1 cellular context compared by ENCODE assay signal in genomic region chr20:63741354-63741675, GRCh38.
A peak's percentile ranks its signal among the peaks of the same experiment; 100 is the strongest.
TF ChIP-seq lines count a peak whose summit lies in the region.

No MANE protein-coding gene starts in this region.

TF ChIP-seq in HepG2, 621 proteins besides CTCF, POLR2A, EP300 and RAD21 (continued from another document and continues in another):
- TF ChIP-seq REST (IDR thresholded peaks at IDR 0.05; ENCODE audit: borderline replicate concordance in 1 of 2, low read depth in 1 of 2, low read length in 2 of 2): no peak
- peak; percentile 8; the same call in 1 of the 2 replicates for TF ChIP-seq ZNF224 (CRISPR knock-in tag; IDR thresholded peaks at IDR 0.05)
- TF ChIP-seq ZNF512 (CRISPR knock-in tag; IDR thresholded peaks at IDR 0.05): no peak
- no peak for TF ChIP-seq ZNF329 (CRISPR knock-in tag; IDR thresholded peaks at IDR 0.05; ENCODE audit: low read depth)
- no peak for TF ChIP-seq JARID2 (CRISPR knock-in tag; IDR thresholded peaks at IDR 0.05; ENCODE audit: insufficient replicate concordance)
- no peak for TF ChIP-seq ZSCAN29 (CRISPR knock-in tag; conservative IDR thresholded peaks at IDR 0.05)
- TF ChIP-seq ZNF816 (CRISPR knock-in tag; IDR thresholded peaks at IDR 0.05; ENCODE audit: borderline replicate concordance): peak; percentile 9; the same call in 1 of the 2 replicates
- no peak for TF ChIP-seq HCFC1 (IDR thresholded peaks at IDR 0.05; ENCODE audit: low read depth, low read length)
- no peak; the same call in 1 of the 2 replicates for TF ChIP-seq ZNF253 (CRISPR knock-in tag; IDR thresholded peaks at IDR 0.05; ENCODE audit: borderline replicate concordance)
- no peak for TF ChIP-seq JDP2 (CRISPR knock-in tag; IDR thresholded peaks at IDR 0.05; ENCODE audit: borderline replicate concordance)
- no peak for TF ChIP-seq DBP (CRISPR knock-in tag; IDR thresholded peaks at IDR 0.05; ENCODE audit: not compliant biosample characterization)
- TF ChIP-seq ZGPAT (CRISPR knock-in tag; IDR thresholded peaks at IDR 0.05): no peak
- no peak for TF ChIP-seq ZNF441 (CRISPR knock-in tag; IDR thresholded peaks at IDR 0.05; ENCODE audit: borderline replicate concordance)
- no peak for TF ChIP-seq SMAD1 (CRISPR knock-in tag; IDR thresholded peaks at IDR 0.05; ENCODE audit: borderline replicate concordance, low read depth)
- TF ChIP-seq ZFAT (CRISPR knock-in tag; conservative IDR thresholded peaks at IDR 0.05): no peak
- no peak for TF ChIP-seq TFDP1 (CRISPR knock-in tag; IDR thresholded peaks at IDR 0.05; ENCODE audit: borderline replicate concordance)
- no peak for TF ChIP-seq E2F1 (CRISPR knock-in tag; IDR thresholded peaks at IDR 0.05)
- no peak for TF ChIP-seq ZNF781 (CRISPR knock-in tag; IDR thresholded peaks at IDR 0.05; ENCODE audit: borderline replicate concordance, not compliant biosample characterization)
- no peak for TF ChIP-seq FOXO4 (CRISPR knock-in tag; conservative IDR thresholded peaks at IDR 0.05)
- no peak for TF ChIP-seq SYNCRIP (IDR thresholded peaks at IDR 0.05; ENCODE audit: insufficient read depth, low read depth, low read length)
- no peak for TF ChIP-seq ZMYM4 (CRISPR knock-in tag; IDR thresholded peaks at IDR 0.05)
- no peak for TF ChIP-seq ZNF3 (CRISPR knock-in tag; IDR thresholded peaks at IDR 0.05)
- TF ChIP-seq PAXIP1 (CRISPR knock-in tag; conservative IDR thresholded peaks at IDR 0.05): no peak
- TF ChIP-seq SP5 (CRISPR knock-in tag; IDR thresholded peaks at IDR 0.05; ENCODE audit: borderline replicate concordance, low read depth): no peak
- TF ChIP-seq CENPBD1 (CRISPR knock-in tag; IDR thresholded peaks at IDR 0.05; ENCODE audit: borderline replicate concordance, low read depth): no peak
- TF ChIP-seq TEAD3 (CRISPR knock-in tag; optimal IDR thresholded peaks at IDR 0.05; ENCODE audit: borderline replicate concordance): no peak
- TF ChIP-seq TSC22D2 (CRISPR knock-in tag; IDR thresholded peaks at IDR 0.05; ENCODE audit: borderline replicate concordance): no peak
- TF ChIP-seq ZNF710 (CRISPR knock-in tag; IDR thresholded peaks at IDR 0.05; ENCODE audit: borderline replicate concordance): no peak
- TF ChIP-seq DMAP1 (CRISPR knock-in tag; IDR thresholded peaks at IDR 0.05): no peak
- TF ChIP-seq MTERF4 (CRISPR knock-in tag; IDR thresholded peaks at IDR 0.05): no peak
- no peak; the same call in 1 of the 2 replicates for TF ChIP-seq ZSCAN31 (CRISPR knock-in tag; IDR thresholded peaks at IDR 0.05; ENCODE audit: low read depth)
- no peak for TF ChIP-seq HIC2 (CRISPR knock-in tag; IDR thresholded peaks at IDR 0.05; ENCODE audit: low read depth)
- TF ChIP-seq ZNF639 (CRISPR knock-in tag; conservative IDR thresholded peaks at IDR 0.05): no peak
- TF ChIP-seq RCOR2 (CRISPR knock-in tag; IDR thresholded peaks at IDR 0.05): no peak
